Comparison of ENCODE assay signal across 33 cellular contexts in genomic region chr15:55485273-55485672, GRCh38. TPM values are rescaled to one million over a fixed set of nuclear protein-coding genes. Genes with fewer than 3 reads are reported as not detected.
"Had no signal": no experiment of that assay in that cellular context is flagged by ENCODE, and none has a peak within 500 bp of the region (broad histone marks: within the 10 kb centered on the region; RNA-seq: fewer than 3 reads in every experiment).

No MANE protein-coding gene starts in this region.

- FAIRE-seq: colon had no signal

- H3K27ac Mint-ChIP-seq: activated B cell treated with CpG ODN at 0.5 μM for 24 hours; activated CD8-positive, alpha-beta T cell treated with anti-CD3 and anti-CD28 coated beads for 36 hours; activated naive CD4-positive, alpha-beta T cell treated with anti-CD3 and anti-CD28 coated beads, Interleukin-2, amount 50 U/mL, for 24 hours; activated naive CD8-positive, alpha-beta T cell treated with anti-CD3 and anti-CD28 coated beads for 36 hours; activated naive CD8-positive, alpha-beta T cell treated with anti-CD3 and anti-CD28 coated beads, Interleukin-2, amount 50 U/mL, for 24 hours; activated T-helper 17 cell treated with anti-CD3 and anti-CD28 coated beads, Interleukin-2, amount 50 U/mL, for 72 hours; effector memory CD8-positive, alpha-beta T cell; T-helper 2 cell treated with Interferon-gamma antibody and Interleukin-4, amounts not matched to agents 5 μg/mL and 100 μg/mL, for 36 hours had no signal

- H3K4me1 ChIP-seq: adrenal gland, ascending aorta, body of pancreas, esophagus muscularis mucosa, foreskin keratinocyte, gastrocnemius medialis, heart left ventricle had no signal

- H3K36me3 ChIP-seq: adrenal gland, WERI-Rb-1 had no signal

- ATAC-seq: activated CD4-positive, CD25-positive, alpha-beta regulatory T cell treated with anti-CD3 and anti-CD28 coated beads, Interleukin-2, amount 50 U/mL, for 24 hours; activated CD8-positive, alpha-beta T cell treated with anti-CD3 and anti-CD28 coated beads for 36 hours; activated naive CD8-positive, alpha-beta T cell treated with anti-CD3 and anti-CD28 coated beads, Interleukin-2, amount 50 U/mL, for 24 hours; activated T-cell treated with anti-CD3 and anti-CD28 coated beads, Interleukin-2, amount 50 U/mL, for 4 hours; activated T-helper 17 cell treated with anti-CD3 and anti-CD28 coated beads, Interleukin-2, amount 50 U/mL, for 72 hours; body of pancreas; effector memory CD8-positive, alpha-beta T cell; foreskin keratinocyte; gastrocnemius medialis; heart left ventricle had no signal

- DNase-seq: activated B cell treated with CpG ODN at 0.5 μM for 24 hours; activated CD4-positive, alpha-beta T cell treated with anti-CD3 and anti-CD28 coated beads for 48 hours; activated CD4-positive, alpha-beta T cell treated with anti-CD3 and anti-CD28 coated beads, Interleukin-2, amount 50 U/mL, for 1 hour; activated CD4-positive, alpha-beta T cell treated with anti-CD3 and anti-CD28 coated beads, Interleukin-2, amount 50 U/mL, for 48 hours; activated CD8-positive, alpha-beta memory T cell treated with anti-CD3 and anti-CD28 coated beads for 24 hours; activated CD8-positive, alpha-beta T cell treated with anti-CD3 and anti-CD28 coated beads for 36 hours; activated effector memory CD4-positive, alpha-beta T cell treated with Interleukin-2 at 50 U/mL for 16 hours; activated gamma-delta T cell treated with Interleukin-2 at 50 U/mL for 16 hours; activated naive CD4-positive, alpha-beta T cell treated with Interleukin-2 at 50 U/mL for 16 hours; activated naive CD8-positive, alpha-beta T cell treated with anti-CD3 and anti-CD28 coated beads for 36 hours; activated naive CD8-positive, alpha-beta T cell treated with anti-CD3 and anti-CD28 coated beads, Interleukin-2, amount 50 U/mL, for 24 hours; activated T-cell treated with anti-CD3 and anti-CD28 coated beads, Interleukin-2, amount 50 U/mL, for 4 hours; adrenal gland; body of pancreas; caudate nucleus; cortex of kidney; dermis blood vessel endothelial cell; effector CD4-positive, alpha-beta T cell; effector memory CD8-positive, alpha-beta T cell; foreskin keratinocyte; gastrocnemius medialis; glutamatergic neuron; heart left ventricle; hypothalamus; T1000; WERI-Rb-1 had no signal

- H3K27me3 ChIP-seq: adrenal gland, ascending aorta, body of pancreas, esophagus muscularis mucosa, foreskin keratinocyte, gastrocnemius medialis, heart left ventricle had no signal

- H3K27me3 Mint-ChIP-seq: activated B cell treated with CpG ODN at 0.5 μM for 24 hours; activated naive CD4-positive, alpha-beta T cell treated with anti-CD3 and anti-CD28 coated beads, Interleukin-2, amount 50 U/mL, for 24 hours; activated naive CD8-positive, alpha-beta T cell treated with anti-CD3 and anti-CD28 coated beads for 36 hours; activated naive CD8-positive, alpha-beta T cell treated with anti-CD3 and anti-CD28 coated beads, Interleukin-2, amount 50 U/mL, for 24 hours had no signal

- H3K4me3 ChIP-seq: adrenal gland, ascending aorta, body of pancreas, esophagus muscularis mucosa, gastrocnemius medialis, heart left ventricle had no signal

- H3K9me3 ChIP-seq: adrenal gland, ascending aorta, gastrocnemius medialis had no signal

- H3K4me1 Mint-ChIP-seq: activated B cell treated with CpG ODN at 0.5 μM for 24 hours; activated naive CD4-positive, alpha-beta T cell treated with anti-CD3 and anti-CD28 coated beads, Interleukin-2, amount 50 U/mL, for 24 hours; activated naive CD8-positive, alpha-beta T cell treated with anti-CD3 and anti-CD28 coated beads for 36 hours; activated naive CD8-positive, alpha-beta T cell treated with anti-CD3 and anti-CD28 coated beads, Interleukin-2, amount 50 U/mL, for 24 hours; activated T-helper 17 cell treated with anti-CD3 and anti-CD28 coated beads, Interleukin-2, amount 50 U/mL, for 72 hours had no signal

- H3K27ac ChIP-seq: adrenal gland, ascending aorta, body of pancreas, esophagus muscularis mucosa, foreskin keratinocyte, gastrocnemius medialis, heart left ventricle, WERI-Rb-1 had no signal

- H3K4me3 Mint-ChIP-seq: activated B cell treated with CpG ODN at 0.5 μM for 24 hours; activated CD8-positive, alpha-beta T cell treated with anti-CD3 and anti-CD28 coated beads for 36 hours; activated naive CD4-positive, alpha-beta T cell treated with anti-CD3 and anti-CD28 coated beads, Interleukin-2, amount 50 U/mL, for 24 hours; activated naive CD8-positive, alpha-beta T cell treated with anti-CD3 and anti-CD28 coated beads for 36 hours; activated naive CD8-positive, alpha-beta T cell treated with anti-CD3 and anti-CD28 coated beads, Interleukin-2, amount 50 U/mL, for 24 hours; activated T-cell treated with anti-CD3 and anti-CD28 coated beads, Interleukin-2, amount 50 U/mL, for 4 hours; activated T-helper 17 cell treated with anti-CD3 and anti-CD28 coated beads, Interleukin-2, amount 50 U/mL, for 72 hours; effector memory CD8-positive, alpha-beta T cell; T-helper 2 cell treated with Interferon-gamma antibody and Interleukin-4, amounts not matched to agents 5 μg/mL and 100 μg/mL, for 36 hours had no signal

RNA-seq across cellular contexts. Expression of gene DNAAF4, which starts 22.8 kb away (rescaled TPM):
- total RNA-seq: activated T-helper 17 cell treated with anti-CD3 and anti-CD28 coated beads, Interleukin-2, amount 50 U/mL, for 72 hours; ascending aorta had no signal
